In the genomic region with DNA sequence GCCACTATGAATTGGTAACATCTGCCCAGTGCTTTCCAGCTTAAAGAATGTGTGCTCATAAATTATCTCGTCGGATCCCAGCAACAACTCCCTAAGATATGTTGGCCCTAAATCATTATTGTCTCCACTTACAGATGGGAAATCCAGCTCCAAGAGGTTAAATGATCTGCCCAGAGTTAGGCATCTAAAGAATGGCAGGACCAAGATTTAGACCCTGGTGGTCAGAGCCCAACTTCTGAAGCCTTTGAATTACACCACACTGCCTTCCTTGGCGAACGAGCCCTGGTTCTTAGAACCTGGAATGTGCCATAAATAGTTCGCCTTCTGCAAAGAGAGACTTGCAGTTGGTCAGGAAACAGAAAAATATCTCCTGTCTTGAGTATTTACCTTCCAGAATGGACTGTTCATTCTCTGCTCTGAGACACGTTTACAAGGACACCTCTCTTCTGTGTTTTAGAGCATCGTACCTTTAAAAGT, we compare ENCODE assay signal across 20 cellular contexts. TPM values are rescaled to one million over a fixed set of nuclear protein-coding genes. Genes with fewer than 3 reads are reported as not detected.
DNase-seq lines count a peak whose midpoint lies in the region; ATAC-seq, FAIRE-seq and TF ChIP-seq lines count a peak whose summit lies in the region.
"Had no signal": no experiment of that assay in that cellular context is flagged by ENCODE, and none has a peak within 500 bp of the region (broad histone marks: within the 10 kb centered on the region; RNA-seq: fewer than 3 reads in every experiment).

No MANE protein-coding gene starts in this region.

- peaks cover 4 to 14% of the 10 kb centered on the region in 2 experiments; a peak in 4 of 5 replicates for H3K27me3 ChIP-seq in K562 (ENCODE audit: control insufficient read depth in 2 of 2, insufficient read depth in 2 of 2, low read length in 2 of 2)
- no peaks in the 10 kb centered on the region for H3K27me3 ChIP-seq in rectal smooth muscle tissue (ENCODE audit: control insufficient read depth, insufficient read depth, low read length)

- no peak overlapping the region for H3K27ac ChIP-seq in K562 (ENCODE audit: extremely low read depth, low read depth, low read length)
- peak overlapping the region; percentile 44 for H3K27ac ChIP-seq in rectal smooth muscle tissue (ENCODE audit: low read depth, low read length)

- no peak overlapping the region for H3K9ac ChIP-seq in K562 (ENCODE audit: insufficient read depth in 1 of 2, low read depth in 2 of 2, low read length in 2 of 2)
- H3K9ac ChIP-seq in rectal smooth muscle tissue (ENCODE audit: low read length), result no peak overlapping the region

- DNase-seq in GM04504 (ENCODE audit: low read depth), result peak; percentile 36
- no peak for DNase-seq in K562 (ENCODE audit: extremely low read depth in 1 of 4, low spot score in 3 of 4)
- DNase-seq in left kidney (ENCODE audit: low read depth, low spot score), result peak; percentile 64
- DNase-seq in H54 (ENCODE audit: insufficient read length, low spot score), result no peak
- DNase-seq in cerebellar nuclear complex (lab: John Stamatoyannopoulos, UW), result no peak
- DNase-seq in NOMO-1 treated with dmso at 0.1 percent for 144 hours (lab: John Stamatoyannopoulos, UW; ENCODE audit: unreplicated experiment), result no peak
- no peak for DNase-seq in activated naive CD4-positive, alpha-beta T cell (lab: John Stamatoyannopoulos, UW)
- DNase-seq: ACHN; BE2C; CD4-positive, alpha-beta T cell; KG1; NCI-H1092; NCI-H146; NCI-H2081 treated with DMSO at 0.1 percent for 48 hours; NCI-H510A; NCI-H774 had no signal

- POLR2A ChIA-PET in K562 (lab: Yijun Ruan, JAX), result interaction anchor here (0.9 kb wide), 1 partner anchor 242 kb away, joined by 3 read pairs; no protein-coding TSS in a partner anchor

- no peak overlapping the region for H3K4me2 ChIP-seq in K562 (ENCODE audit: insufficient read depth, low read length)

- BruUV-seq in K562 (replicated peaks; lab: Mats Ljungman, UMichigan), result no TSS peak

- no peaks in the 10 kb centered on the region for H3K9me1 ChIP-seq in K562 (ENCODE audit: control insufficient read depth, insufficient read depth, low read length)

- no peak for TF ChIP-seq RAD21 in K562 (CRISPR knock-in tag; conservative IDR thresholded peaks at IDR 0.05 in 1 of 2, IDR thresholded peaks at IDR 0.05 in 1 of 2)

- no peaks in the 10 kb centered on the region for H3K79me2 ChIP-seq in K562 (ENCODE audit: control insufficient read depth, insufficient read depth, low read length)

- no peak overlapping the region for H2AFZ ChIP-seq in K562 (ENCODE audit: low read depth, low read length)

- H3K36me3 ChIP-seq in K562 (ENCODE audit: control insufficient read depth, insufficient read depth, low read length) (no peaks in the 10 kb centered on the region), rectal smooth muscle tissue (ENCODE audit: control insufficient read depth, insufficient read depth, low read length) (no peaks in the 10 kb centered on the region)
- H3K36me3 ChIP-seq: BE2C had no signal

- in situ Hi-C loops in K562 (cut with MboI), result loop anchor here (10.0 kb wide), 1 partner anchor 273 kb away; a partner anchor contains a TSS

- TF ChIP-seq EP300 in K562 (IDR thresholded peaks at IDR 0.05; ENCODE audit: low read length), result no peak

- TF ChIP-seq CTCF in K562 (IDR thresholded peaks at IDR 0.05 in 2 of 3, conservative IDR thresholded peaks at IDR 0.05 in 1 of 3; ENCODE audit: insufficient read depth in 2 of 3, low read depth in 1 of 3, low read length in 3 of 3), result no peak

- intact Hi-C loops in K562 (cut with micrococcal nuclease), result no loop called here

- TF ChIP-seq POLR2A in K562 (conservative IDR thresholded peaks at IDR 0.05), result no peak
- TF ChIP-seq POLR2A in H54 (IDR thresholded peaks at IDR 0.05; ENCODE audit: low read depth, low read length), result no peak

- WGBS in K562 (ENCODE audit: insufficient coverage, low coverage, missing lambda C conversion rate), result 8% methylated on average over 6 of the region's 7 CpGs

- FAIRE-seq in K562 (lab: Jason Lieb, UNC) (no peak), H54 (lab: Jason Lieb, UNC) (no peak)

- H4K20me1 ChIP-seq in K562 (replicated peaks; ENCODE audit: control insufficient read depth, insufficient read depth, low read length), result no peaks in the 10 kb centered on the region

- H3K4me1 ChIP-seq in K562 (replicated peaks in 1 of 2; ENCODE audit: control insufficient read depth in 2 of 2, insufficient read depth in 2 of 2, low read length in 2 of 2) (peaks cover 8 to 14% of the 10 kb centered on the region in 2 experiments; a peak in 4 of 5 replicates), rectal smooth muscle tissue (ENCODE audit: control insufficient read depth, insufficient read depth, low read length) (no peaks in the 10 kb centered on the region)
- H3K4me1 ChIP-seq: BE2C had no signal

- no peak for ATAC-seq in K562
- ATAC-seq: HCT116, Panc1, Right ventricle myocardium inferior had no signal

- no peaks in the 10 kb centered on the region for H3K9me3 ChIP-seq in K562 (replicated peaks; ENCODE audit: control insufficient read depth, insufficient read depth, low read depth, low read length)
- H3K9me3 ChIP-seq: BE2C had no signal

- CTCF ChIA-PET in K562 (lab: Yijun Ruan, JAX; ENCODE audit: low intra/inter-chr PET ratio), result no interaction called here

- H3K4me3 ChIP-seq in K562 (no peak overlapping the region), rectal smooth muscle tissue (ENCODE audit: low read length) (no peak overlapping the region)

TF ChIP-seq in K562, 482 proteins besides CTCF, POLR2A, EP300 and RAD21 (continues in another document):
- TF ChIP-seq MIER1 (IDR thresholded peaks at IDR 0.05; ENCODE audit: low read depth) (no peak), MEIS2 (IDR thresholded peaks at IDR 0.05; ENCODE audit: partially characterized antibody) (peak; percentile 32)
- TF ChIP-seq, protein P1, sequence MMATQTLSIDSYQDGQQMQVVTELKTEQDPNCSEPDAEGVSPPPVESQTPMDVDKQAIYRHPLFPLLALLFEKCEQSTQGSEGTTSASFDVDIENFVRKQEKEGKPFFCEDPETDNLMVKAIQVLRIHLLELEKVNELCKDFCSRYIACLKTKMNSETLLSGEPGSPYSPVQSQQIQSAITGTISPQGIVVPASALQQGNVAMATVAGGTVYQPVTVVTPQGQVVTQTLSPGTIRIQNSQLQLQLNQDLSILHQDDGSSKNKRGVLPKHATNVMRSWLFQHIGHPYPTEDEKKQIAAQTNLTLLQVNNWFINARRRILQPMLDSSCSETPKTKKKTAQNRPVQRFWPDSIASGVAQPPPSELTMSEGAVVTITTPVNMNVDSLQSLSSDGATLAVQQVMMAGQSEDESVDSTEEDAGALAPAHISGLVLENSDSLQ (IDR thresholded peaks at IDR 0.05), result no peak

RNA-seq across cellular contexts. Expression of a gene that starts 20.2 kb away (rescaled TPM):
- total RNA-seq in K562 (2011; cell fraction: chromatin; rRNA removed; ENCODE audit: low replicate concordance), result not detected in 2 replicates
- not detected in 2 replicates for total RNA-seq in K562 (2011; cell fraction: nucleolus; rRNA removed)
- not detected in 2 replicates for total RNA-seq in K562 (2011; cell fraction: nucleoplasm; rRNA removed)
- total RNA-seq in K562 (2014; rRNA removed) (not detected in 2 replicates), K562 (2014; rRNA removed; fragmentation: Illumina TruSeq; extraction: Trizol) (not detected in 2 replicates), K562 (2015; rRNA removed; fragmentation: Illumina TruSeq; extraction: Trizol) (not detected in 2 replicates), K562 (2021) (not detected in 2 replicates)
- polyA plus RNA-seq in K562 (2011; rRNA removed) (not detected in 2 replicates), K562 (2014; fragmentation: Illumina TruSeq; extraction: Trizol) (not detected in 2 replicates), K562 (2014; fragmentation: Nextera tagmentation; extraction: Ambion mirVana) (not detected), K562 (2014; rRNA removed) (not detected in 2 replicates)
- not detected in 2 replicates for polyA plus RNA-seq in K562 (2011; cell fraction: cytosol; rRNA removed)
- polyA plus RNA-seq in K562 (2011; cell fraction: nucleus; rRNA removed), result not detected in 2 replicates
- not detected in 2 replicates for polyA plus RNA-seq in K562 (2012)
- polyA minus RNA-seq in K562 (2011; rRNA and poly(A)+ RNA removed), result not detected in 2 replicates
- 2.3 TPM in 1 of 2 replicates, not detected in the other for polyA minus RNA-seq in K562 (2011; cell fraction: cytosol; rRNA and poly(A)+ RNA removed)
- polyA minus RNA-seq in K562 (2011; cell fraction: nucleus; rRNA and poly(A)+ RNA removed), result not detected in 2 replicates
- total RNA-seq: Right ventricle myocardium inferior had no signal

RNA-seq across cellular contexts. Expression of a gene that starts 56.4 kb away (rescaled TPM):
- not detected in 2 replicates for total RNA-seq in K562 (2011; cell fraction: chromatin; rRNA removed; ENCODE audit: low replicate concordance)
- not detected in 2 replicates for total RNA-seq in K562 (2011; cell fraction: nucleolus; rRNA removed)
- not detected in 2 replicates for total RNA-seq in K562 (2011; cell fraction: nucleoplasm; rRNA removed)
- total RNA-seq in K562 (2014; rRNA removed) (not detected in 2 replicates), K562 (2014; rRNA removed; fragmentation: Illumina TruSeq; extraction: Trizol) (not detected in 2 replicates), K562 (2015; rRNA removed; fragmentation: Illumina TruSeq; extraction: Trizol) (not detected in 2 replicates), K562 (2021) (0.11 TPM in 1 of 2 replicates, not detected in the other)
- polyA plus RNA-seq in K562 (2011; rRNA removed) (not detected in 2 replicates), K562 (2014; fragmentation: Illumina TruSeq; extraction: Trizol) (not detected in 2 replicates), K562 (2014; fragmentation: Nextera tagmentation; extraction: Ambion mirVana) (not detected), K562 (2014; rRNA removed) (not detected in 2 replicates)
- polyA plus RNA-seq in K562 (2011; cell fraction: cytosol; rRNA removed), result 0.34 TPM in 1 of 2 replicates, not detected in the other
- 0.03 TPM in 1 of 2 replicates, not detected in the other for polyA plus RNA-seq in K562 (2011; cell fraction: nucleus; rRNA removed)
- 0.01 and 0.15 TPM in 2 replicates for polyA plus RNA-seq in K562 (2012)
- polyA minus RNA-seq in K562 (2011; rRNA and poly(A)+ RNA removed), result not detected in 2 replicates
- not detected in 2 replicates for polyA minus RNA-seq in K562 (2011; cell fraction: cytosol; rRNA and poly(A)+ RNA removed)
- polyA minus RNA-seq in K562 (2011; cell fraction: nucleus; rRNA and poly(A)+ RNA removed), result 0.13 TPM in 1 of 2 replicates, not detected in the other

Comparison
In these comparisons a context has a peak if more than half of its experiments do, and no peak if none do; other contexts are left out.
1. DNase-seq: peak in GM04504 (single experiment) and left kidney (single experiment); none in K562 (0 of 4), H54 (single experiment), cerebellar nuclear complex (0 of 2), NOMO-1 treated with dmso at 0.1 percent for 144 hours (single experiment) and activated naive CD4-positive, alpha-beta T cell (0 of 4).